Comparison of ENCODE assay signal across 8 cellular contexts in the genomic region with DNA sequence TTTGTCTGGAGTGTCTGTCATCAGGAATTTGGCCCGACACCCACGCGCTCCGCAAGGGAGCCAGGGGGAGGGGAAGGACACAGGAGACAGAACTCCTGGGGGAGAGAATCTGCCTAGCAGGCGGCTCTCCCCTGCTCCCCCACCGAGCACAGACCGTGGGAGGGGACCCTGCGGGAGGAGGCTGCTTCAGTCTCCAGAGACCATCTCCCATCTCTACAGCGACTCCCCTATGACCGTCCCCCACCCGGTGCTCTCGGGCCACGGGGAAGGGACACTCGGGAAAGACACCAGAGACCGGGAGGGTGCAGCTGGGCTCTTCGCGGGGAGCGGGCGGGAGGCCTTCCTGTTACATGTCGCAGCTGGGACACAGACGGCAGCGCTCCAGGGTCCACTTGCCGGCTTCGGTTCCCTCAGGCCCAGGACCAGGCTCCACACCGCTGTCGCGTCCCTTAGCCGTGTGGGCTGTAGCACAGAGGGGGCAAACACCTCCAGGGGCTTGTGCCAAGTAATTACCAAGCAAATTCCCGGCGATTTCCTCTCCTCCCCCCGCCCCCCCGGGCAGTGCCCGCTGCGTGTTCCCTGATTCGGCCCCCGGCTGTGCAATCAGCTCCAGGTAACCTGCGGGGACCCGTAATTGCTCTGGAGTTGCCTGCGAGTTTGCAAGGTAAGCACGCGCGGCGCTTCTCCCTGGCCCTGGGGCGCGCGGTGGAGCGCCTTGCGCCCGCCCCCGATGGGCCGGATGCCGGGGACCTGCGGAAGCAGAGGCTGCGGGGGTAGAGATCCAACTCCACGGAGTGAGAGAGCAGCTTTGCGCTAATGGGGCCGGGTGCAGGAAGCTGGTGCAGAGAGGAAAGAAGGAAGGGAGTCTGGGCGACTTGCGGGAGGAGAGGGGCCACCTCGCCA.
DNase-seq lines count a peak whose midpoint lies in the region; ATAC-seq and TF ChIP-seq lines count a peak whose summit lies in the region.

No MANE protein-coding gene starts in this region.

- no peaks in the 10 kb centered on the region for H3K36me3 ChIP-seq in thyroid gland

- peaks cover 27% of the 10 kb centered on the region for H3K27me3 Mint-ChIP-seq in brain
- peaks cover 39% of the 10 kb centered on the region for H3K27me3 Mint-ChIP-seq in activated naive CD8-positive, alpha-beta T cell treated with anti-CD3 and anti-CD28 coated beads, Interleukin-2, amount 50 U/mL, for 24 hours

- H3K9me3 Mint-ChIP-seq in brain: peaks cover 3 to 14% (median 11%) of the 10 kb centered on the region in 5 experiments
- H3K9me3 Mint-ChIP-seq in activated naive CD8-positive, alpha-beta T cell treated with anti-CD3 and anti-CD28 coated beads, Interleukin-2, amount 50 U/mL, for 24 hours: peaks cover 7% of the 10 kb centered on the region

- TF ChIP-seq CTCF in brain (conservative IDR thresholded peaks at IDR 0.05) (no peak), thyroid gland (IDR thresholded peaks at IDR 0.05) (no peak)

- peak overlapping the region in 2 of 3 donors; percentile 7 to 37 for H3K4me3 ChIP-seq in thyroid gland (replicated peaks in 1 of 3)

- intact Hi-C loops in thyroid gland (cut with DNase I): no loop called here

- H3K4me3 Mint-ChIP-seq in brain: peak overlapping the region; percentile 80 to 86 (median 83)
- H3K4me3 Mint-ChIP-seq in activated naive CD8-positive, alpha-beta T cell treated with anti-CD3 and anti-CD28 coated beads, Interleukin-2, amount 50 U/mL, for 24 hours: no peak overlapping the region

- no peaks in the 10 kb centered on the region for H3K9me3 ChIP-seq in thyroid gland

- no peaks in the 10 kb centered on the region for H3K36me3 Mint-ChIP-seq in brain
- H3K36me3 Mint-ChIP-seq in activated naive CD8-positive, alpha-beta T cell treated with anti-CD3 and anti-CD28 coated beads, Interleukin-2, amount 50 U/mL, for 24 hours (ENCODE audit: low read depth): no peaks in the 10 kb centered on the region

- H3K4me1 Mint-ChIP-seq in brain: peaks cover 41% of the 10 kb centered on the region
- H3K4me1 Mint-ChIP-seq in activated naive CD8-positive, alpha-beta T cell treated with anti-CD3 and anti-CD28 coated beads, Interleukin-2, amount 50 U/mL, for 24 hours: no peaks in the 10 kb centered on the region

- H3K27me3 ChIP-seq in thyroid gland: no peaks in the 10 kb centered on the region

- DNase-seq in NCI-H2227 (lab: John Stamatoyannopoulos, UW; ENCODE audit: unreplicated experiment): peak; percentile 52
- DNase-seq in NCI-H2227 treated with DMSO at 0.1 percent for 48 hours (lab: John Stamatoyannopoulos, UW): no peak
- DNase-seq in kidney tubule cell (ENCODE audit: low spot score): peak; percentile 65
- DNase-seq in thyroid gland: peak; percentile 73 to 74
- no peak for DNase-seq in activated naive CD8-positive, alpha-beta T cell treated with anti-CD3 and anti-CD28 coated beads, Interleukin-2, amount 50 U/mL, for 24 hours

- H3K27ac ChIP-seq in thyroid gland: no peak overlapping the region

- no peak for TF ChIP-seq POLR2A in thyroid gland (IDR thresholded peaks at IDR 0.05)

- peaks cover 10 to 15% of the 10 kb centered on the region in 2 donors for H3K4me1 ChIP-seq in thyroid gland

- no peak for ATAC-seq in activated naive CD8-positive, alpha-beta T cell treated with anti-CD3 and anti-CD28 coated beads, Interleukin-2, amount 50 U/mL, for 24 hours
- ATAC-seq in GM21619 (IDR thresholded peaks at IDR 0.05; ENCODE audit: unreplicated experiment) (no peak), HG03159 (IDR thresholded peaks at IDR 0.05; ENCODE audit: unreplicated experiment) (no peak)

- peak overlapping the region in 4 of 5 experiments; percentile 12 to 89 (median 62) for H3K27ac Mint-ChIP-seq in brain
- no peak overlapping the region for H3K27ac Mint-ChIP-seq in activated naive CD8-positive, alpha-beta T cell treated with anti-CD3 and anti-CD28 coated beads, Interleukin-2, amount 50 U/mL, for 24 hours

- 8 to 19% methylated on average over 14 to 25 of the region's 60 CpGs for WGBS in thyroid gland, 2 donors

Comparison
In these comparisons a context has a peak if more than half of its experiments do, and no peak if none do; other contexts are left out.
1. DNase-seq: peak in NCI-H2227 (single experiment), kidney tubule cell (single experiment) and thyroid gland (2 of 2); none in NCI-H2227 treated with DMSO at 0.1 percent for 48 hours (single experiment) and activated naive CD8-positive, alpha-beta T cell treated with anti-CD3 and anti-CD28 coated beads, Interleukin-2, amount 50 U/mL, for 24 hours (single experiment).